8 cellular contexts compared by ENCODE assay signal in genomic region chr14:57871487-57872080, GRCh38.
DNase-seq lines count a peak whose midpoint lies in the region; ATAC-seq and TF ChIP-seq lines count a peak whose summit lies in the region.

No MANE protein-coding gene starts in this region.

- no peaks in the 10 kb centered on the region for H3K9me3 ChIP-seq in tibial artery

- intact Hi-C loops in tibial artery (cut with DNase I; ENCODE audit: low total_unique reads): no loop called here

- peak; percentile 82 for ATAC-seq in GM19452 (IDR thresholded peaks at IDR 0.05; ENCODE audit: unreplicated experiment)

- in situ Hi-C loops in KBM-7 (cut with MboI; ENCODE audit: low pct_unique_long_range_greater_than_20kb, low sequenced_read_pairs): no loop called here

- peak; percentile 54 for DNase-seq in NCI-H2107 treated with DMSO at 0.1 percent for 48 hours (lab: John Stamatoyannopoulos, UW; ENCODE audit: unreplicated experiment)
- no peak for DNase-seq in NCI-H2107 (lab: John Stamatoyannopoulos, UW)
- DNase-seq in KBM-7: peak; percentile 32
- peak; percentile 28 for DNase-seq in iPS DF 4.7 (ENCODE audit: extremely low read depth, low spot score)
- DNase-seq in tibial artery: no peak
- no peak for DNase-seq in GOT3 (lab: John Stamatoyannopoulos, UW)

- H3K4me1 ChIP-seq in tibial artery: peaks cover 0 to 15% (median under 1%) of the 10 kb centered on the region in 4 donors

- TF ChIP-seq CTCF in VCaP (conservative IDR thresholded peaks at IDR 0.05) (peak; percentile 74), tibial artery (IDR thresholded peaks at IDR 0.05) (peak; percentile 36 to 37)

- no peaks in the 10 kb centered on the region for H3K36me3 ChIP-seq in tibial artery

- H3K27ac ChIP-seq in VCaP: no peak overlapping the region
- no peak overlapping the region for H3K27ac ChIP-seq in tibial artery

- H3K27me3 ChIP-seq in tibial artery: peaks cover 0 to 3% of the 10 kb centered on the region in 2 donors

- H3K4me3 ChIP-seq in tibial artery: no peak overlapping the region

Comparison
In these comparisons a context has a peak if more than half of its experiments do, and no peak if none do; other contexts are left out.
1. DNase-seq: peak in NCI-H2107 treated with DMSO at 0.1 percent for 48 hours (single experiment), KBM-7 (single experiment) and iPS DF 4.7 (single experiment); none in NCI-H2107 (single experiment), tibial artery (0 of 2) and GOT3 (single experiment).